ENCODE assay signal across 15 cellular contexts in the genomic region with DNA sequence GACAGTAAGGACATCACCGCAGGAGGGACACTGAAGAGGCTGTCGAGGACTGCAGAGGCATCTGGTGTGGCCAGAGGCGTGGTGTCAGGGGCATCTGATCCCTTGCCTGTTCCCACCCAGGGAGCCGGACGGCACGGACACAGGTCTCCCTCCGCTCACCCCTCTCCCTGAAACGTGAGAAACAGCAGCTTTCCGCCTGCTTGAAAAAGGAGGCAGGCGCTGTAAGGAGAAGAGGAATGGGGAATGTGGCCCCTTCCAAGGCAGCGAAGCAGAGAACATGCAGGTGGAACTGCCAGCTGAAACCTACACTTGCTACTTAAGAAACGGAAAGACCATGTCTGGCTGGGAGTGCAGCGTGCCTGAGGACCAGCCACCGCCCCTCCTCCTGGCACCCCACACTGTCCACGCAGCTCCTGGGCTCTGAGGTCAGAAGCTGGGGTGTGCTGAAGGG.
"Had no signal": no experiment of that assay in that cellular context is flagged by ENCODE, and none has a peak within 500 bp of the region (broad histone marks: within the 10 kb centered on the region; RNA-seq: fewer than 3 reads in every experiment).

No MANE protein-coding gene starts in this region.

- H3K9me3 ChIP-seq: left lung, mucosa of descending colon, transverse colon, vagina had no signal

- ATAC-seq: foreskin keratinocyte, left lung, mucosa of descending colon had no signal

- DNase-seq: activated CD4-positive, alpha-beta T cell treated with anti-CD3 and anti-CD28 coated beads for 1 hour; activated naive CD4-positive, alpha-beta T cell treated with Interleukin-2 at 50 U/mL for 16 hours; activated naive CD8-positive, alpha-beta T cell treated with anti-CD3 and anti-CD28 coated beads, Interleukin-2, amount 10 ng/mL, durations not matched to agents 7 days and 5 days; amygdala; caudate nucleus; foreskin keratinocyte; left lung; mucosa of descending colon; naive B cell; nucleus accumbens; stimulated activated naive CD4-positive, alpha-beta T cell treated with Interleukin-2 at 50 U/mL for 16 hours; transverse colon; WERI-Rb-1 had no signal

- H3K4me3 ChIP-seq: hepatocyte, left lung, mucosa of descending colon, transverse colon, vagina had no signal

- H3K4me2 ChIP-seq: hepatocyte had no signal

- H3K4me1 ChIP-seq: foreskin keratinocyte, left lung, transverse colon, vagina had no signal

- H3K27ac ChIP-seq: foreskin keratinocyte, hepatocyte, left lung, transverse colon, vagina, WERI-Rb-1 had no signal

- H3K27me3 ChIP-seq: foreskin keratinocyte, hepatocyte, left lung, transverse colon, vagina had no signal

- H2AFZ ChIP-seq: hepatocyte had no signal
